In genomic region chr19:18928018-18928805, GRCh38 we compare ENCODE assay signal across 26 cellular contexts. TPM values are rescaled to one million over a fixed set of nuclear protein-coding genes. Genes with fewer than 3 reads are reported as not detected.
"Had no signal": no experiment of that assay in that cellular context is flagged by ENCODE, and none has a peak within 500 bp of the region (broad histone marks: within the 10 kb centered on the region; RNA-seq: fewer than 3 reads in every experiment).

No MANE protein-coding gene starts in this region.

- H3K27me3 Mint-ChIP-seq: activated CD4-positive, alpha-beta T cell treated with anti-CD3 and anti-CD28 coated beads for 36 hours; brain; progenitor cell of endocrine pancreas had no signal

- FAIRE-seq: small intestine had no signal

- DNase-seq: activated CD4-positive, alpha-beta T cell treated with anti-CD3 and anti-CD28 coated beads for 36 hours; activated CD4-positive, alpha-beta T cell treated with anti-CD3 and anti-CD28 coated beads, Interleukin-2, amount 50 U/mL, for 48 hours; activated CD4-positive, CD25-positive, alpha-beta regulatory T cell; activated CD8-positive, alpha-beta memory T cell treated with anti-CD3 and anti-CD28 coated beads for 24 hours; activated effector memory CD4-positive, alpha-beta T cell treated with Interleukin-2 at 50 U/mL for 16 hours; activated naive CD4-positive, alpha-beta T cell treated with anti-CD3 and anti-CD28 coated beads for 36 hours; activated naive CD8-positive, alpha-beta T cell treated with anti-CD3 and anti-CD28 coated beads for 36 hours; endodermal cell; foreskin keratinocyte; heart right ventricle; mesenchymal stem cell; naive thymus-derived CD8-positive, alpha-beta T cell; occipital lobe; sigmoid colon; small intestine; stimulated activated CD4-positive, alpha-beta T cell treated with anti-CD3 and anti-CD28 coated beads, Interleukin-4, amount 100 ng/mL, for 24 hours; substantia nigra; T-helper 1 cell; upper lobe of right lung had no signal

- H3K9me3 ChIP-seq: ascending aorta, esophagus muscularis mucosa, heart right ventricle, sigmoid colon, upper lobe of right lung had no signal

- ATAC-seq: activated CD4-positive, alpha-beta T cell treated with anti-CD3 and anti-CD28 coated beads for 36 hours; foreskin keratinocyte; heart right ventricle; naive thymus-derived CD8-positive, alpha-beta T cell; stimulated activated effector memory CD8-positive, alpha-beta T cell treated with anti-CD3 and anti-CD28 coated beads, Interleukin-12 subunit alpha, Interleukin-12 subunit beta, amount 100 ng/mL, for 72 hours; upper lobe of right lung had no signal

- H3K27ac Mint-ChIP-seq: activated CD4-positive, alpha-beta T cell treated with anti-CD3 and anti-CD28 coated beads for 36 hours; activated naive CD4-positive, alpha-beta T cell treated with anti-CD3 and anti-CD28 coated beads for 36 hours; activated naive CD8-positive, alpha-beta T cell treated with anti-CD3 and anti-CD28 coated beads for 36 hours; endodermal cell; naive thymus-derived CD8-positive, alpha-beta T cell; progenitor cell of endocrine pancreas; stimulated activated effector memory CD8-positive, alpha-beta T cell treated with anti-CD3 and anti-CD28 coated beads, Interleukin-12 subunit alpha, Interleukin-12 subunit beta, amount 100 ng/mL, for 72 hours; stimulated activated naive CD8-positive, alpha-beta T cell treated with anti-CD3 and anti-CD28 coated beads, Interleukin-15, Interleukin-2, amounts not matched to agents 100 ng/mL and 50 ng/mL, for 24 hours had no signal

- H3K4me1 Mint-ChIP-seq: brain, endodermal cell had no signal

- H3K4me3 Mint-ChIP-seq: activated CD4-positive, alpha-beta T cell treated with anti-CD3 and anti-CD28 coated beads for 36 hours; activated naive CD4-positive, alpha-beta T cell treated with anti-CD3 and anti-CD28 coated beads for 36 hours; activated naive CD8-positive, alpha-beta T cell treated with anti-CD3 and anti-CD28 coated beads for 36 hours; brain; endodermal cell; naive thymus-derived CD8-positive, alpha-beta T cell; neural crest cell; stimulated activated effector memory CD8-positive, alpha-beta T cell treated with anti-CD3 and anti-CD28 coated beads, Interleukin-12 subunit alpha, Interleukin-12 subunit beta, amount 100 ng/mL, for 72 hours; stimulated activated naive CD8-positive, alpha-beta T cell treated with anti-CD3 and anti-CD28 coated beads, Interleukin-15, Interleukin-2, amounts not matched to agents 100 ng/mL and 50 ng/mL, for 24 hours had no signal

- H3K27me3 ChIP-seq: ascending aorta, esophagus muscularis mucosa, foreskin keratinocyte, heart right ventricle, sigmoid colon, upper lobe of right lung had no signal

- H3K4me1 ChIP-seq: ascending aorta, foreskin keratinocyte, upper lobe of right lung had no signal

- H3K4me3 ChIP-seq: ascending aorta, esophagus muscularis mucosa, heart right ventricle, sigmoid colon, upper lobe of right lung had no signal

- H3K9me3 Mint-ChIP-seq: activated naive CD4-positive, alpha-beta T cell treated with anti-CD3 and anti-CD28 coated beads for 36 hours; activated naive CD8-positive, alpha-beta T cell treated with anti-CD3 and anti-CD28 coated beads for 36 hours; endodermal cell; naive thymus-derived CD8-positive, alpha-beta T cell; neural crest cell; stimulated activated effector memory CD8-positive, alpha-beta T cell treated with anti-CD3 and anti-CD28 coated beads, Interleukin-12 subunit alpha, Interleukin-12 subunit beta, amount 100 ng/mL, for 72 hours; stimulated activated naive CD8-positive, alpha-beta T cell treated with anti-CD3 and anti-CD28 coated beads, Interleukin-15, Interleukin-2, amounts not matched to agents 100 ng/mL and 50 ng/mL, for 24 hours had no signal

- H3K27ac ChIP-seq: ascending aorta, esophagus muscularis mucosa, foreskin keratinocyte, heart right ventricle, sigmoid colon, upper lobe of right lung had no signal

RNA-seq across cellular contexts. Expression of gene HOMER3, which starts 12.8 kb away (rescaled TPM):
- total RNA-seq: activated naive CD4-positive, alpha-beta T cell treated with anti-CD3 and anti-CD28 coated beads for 36 hours; activated naive CD8-positive, alpha-beta T cell treated with anti-CD3 and anti-CD28 coated beads for 36 hours had no signal
- polyA plus RNA-seq: naive thymus-derived CD8-positive, alpha-beta T cell had no signal

RNA-seq across cellular contexts. Expression of gene CERS1, which starts 32.3 kb away (rescaled TPM):
- total RNA-seq: activated naive CD4-positive, alpha-beta T cell treated with anti-CD3 and anti-CD28 coated beads for 36 hours; ascending aorta; naive thymus-derived CD8-positive, alpha-beta T cell; upper lobe of right lung had no signal
- polyA plus RNA-seq: naive thymus-derived CD8-positive, alpha-beta T cell had no signal
